Comparison of ENCODE assay signal across 9 cellular contexts in genomic region chr12:42130670-42131402, GRCh38. TPM values are rescaled to one million over a fixed set of nuclear protein-coding genes. Genes with fewer than 3 reads are reported as not detected.
DNase-seq lines count a peak whose midpoint lies in the region; ATAC-seq and TF ChIP-seq lines count a peak whose summit lies in the region.
"Had no signal": no experiment of that assay in that cellular context is flagged by ENCODE, and none has a peak within 500 bp of the region (broad histone marks: within the 10 kb centered on the region; RNA-seq: fewer than 3 reads in every experiment).

No MANE protein-coding gene starts in this region.

- peak; percentile 84 to 91 for ATAC-seq in activated CD4-positive, CD25-positive, alpha-beta regulatory T cell treated with anti-CD3 and anti-CD28 coated beads, Interleukin-2, amount 50 U/mL, for 24 hours
- ATAC-seq in left ventricle myocardium superior = peak; percentile 85
- ATAC-seq in HG02938 (IDR thresholded peaks at IDR 0.05; ENCODE audit: unreplicated experiment) = no peak
- no peak for ATAC-seq in HG03565 (IDR thresholded peaks at IDR 0.05; ENCODE audit: unreplicated experiment)

- H3K27me3 ChIP-seq in adipocyte (replicated peaks; ENCODE audit: control insufficient read depth, insufficient read depth, low read length) (no peaks in the 10 kb centered on the region), thyroid gland (no peaks in the 10 kb centered on the region)

- H3K4me1 ChIP-seq in adipocyte (ENCODE audit: control insufficient read depth, insufficient read depth, low read length) (peaks cover 29% of the 10 kb centered on the region), thyroid gland (peaks cover 3 to 16% of the 10 kb centered on the region in 2 donors)

- peak overlapping the region; percentile 70 for H3K9ac ChIP-seq in adipocyte (ENCODE audit: low read length)

- 68 to 69% methylated on average over 4 of the region's 4 CpGs for WGBS in thyroid gland, 2 donors

- intact Hi-C loops in left ventricle myocardium superior (cut with micrococcal nuclease) = no loop called here
- intact Hi-C loops in thyroid gland (cut with DNase I) = loop anchor here (5.0 kb wide), 1 partner anchor 201 kb away; no protein-coding TSS in a partner anchor

- H3K4me3 ChIP-seq in adipocyte (ENCODE audit: low read length) = peak overlapping the region; percentile 72
- no peak overlapping the region for H3K4me3 ChIP-seq in thyroid gland (replicated peaks in 1 of 3)

- TF ChIP-seq CTCF in thyroid gland (IDR thresholded peaks at IDR 0.05) = no peak

- no peak for DNase-seq in activated CD4-positive, CD25-positive, alpha-beta regulatory T cell (lab: John Stamatoyannopoulos, UW)
- DNase-seq in adipocyte (ENCODE audit: low read depth) (peak; percentile 76), left ventricle myocardium superior (peak; percentile 40), thyroid gland (peak; percentile 33 to 45), SHP77 treated with DMSO at 0.1 percent for 48 hours (lab: John Stamatoyannopoulos, UW) (no peak)
- DNase-seq: NCI-H2081 treated with DMSO at 0.1 percent for 48 hours had no signal

- H3K36me3 ChIP-seq in adipocyte (ENCODE audit: control insufficient read depth, insufficient read depth, low read length, severe bottlenecking) (no peaks in the 10 kb centered on the region), thyroid gland (no peaks in the 10 kb centered on the region)

- no peak for TF ChIP-seq POLR2A in thyroid gland (IDR thresholded peaks at IDR 0.05)

- no peaks in the 10 kb centered on the region for H3K9me3 ChIP-seq in adipocyte (ENCODE audit: control insufficient read depth, low read length)
- H3K9me3 ChIP-seq in thyroid gland = no peaks in the 10 kb centered on the region

- H3K27ac ChIP-seq in thyroid gland = no peak overlapping the region

RNA-seq across cellular contexts. Expression of gene GXYLT1, which starts 13.8 kb away (rescaled TPM):
- total RNA-seq in left ventricle myocardium superior (4.8 TPM), thyroid gland (10 to 100 TPM; 16.5 to 26.6 (median 20.6) TPM)

Comparison
In these comparisons a context has a peak if more than half of its experiments do, and no peak if none do; other contexts are left out.
1. ATAC-seq: peak in activated CD4-positive, CD25-positive, alpha-beta regulatory T cell treated with anti-CD3 and anti-CD28 coated beads, Interleukin-2, amount 50 U/mL, for 24 hours (2 of 2) and left ventricle myocardium superior (single experiment); none in HG02938 (single experiment) and HG03565 (single experiment).
2. DNase-seq: peak in adipocyte (single experiment), left ventricle myocardium superior (single experiment) and thyroid gland (2 of 2); none in activated CD4-positive, CD25-positive, alpha-beta regulatory T cell (0 of 4) and SHP77 treated with DMSO at 0.1 percent for 48 hours (single experiment).